Comparison of ENCODE assay signal across 23 cellular contexts in genomic region chr20:37317316-37317715, GRCh38. TPM values are rescaled to one million over a fixed set of nuclear protein-coding genes. Genes with fewer than 3 reads are reported as not detected.
DNase-seq lines count a peak whose midpoint lies in the region; ATAC-seq, FAIRE-seq and TF ChIP-seq lines count a peak whose summit lies in the region.
"Had no signal": no experiment of that assay in that cellular context is flagged by ENCODE, and none has a peak within 500 bp of the region (broad histone marks: within the 10 kb centered on the region; RNA-seq: fewer than 3 reads in every experiment).

No MANE protein-coding gene starts in this region.

- H2AFZ ChIP-seq in GM12878 (ENCODE audit: control insufficient read depth, low read depth, low read length), result no peak overlapping the region
- H2AFZ ChIP-seq in neural progenitor cell (replicated peaks), result no peak overlapping the region
- no peak overlapping the region for H2AFZ ChIP-seq in HepG2 (ENCODE audit: low read length)
- H2AFZ ChIP-seq: PC-9 had no signal

- peaks cover 17% of the 10 kb centered on the region for H3K36me3 Mint-ChIP-seq in CD4-positive, CD25-positive, alpha-beta regulatory T cell
- H3K36me3 Mint-ChIP-seq in neural progenitor cell, result peaks cover 17% of the 10 kb centered on the region

- H3K9ac ChIP-seq in HUES6 (ENCODE audit: low read length), result peak overlapping the region; percentile 81
- no peak overlapping the region for H3K9ac ChIP-seq in GM12878 (ENCODE audit: control insufficient read depth, insufficient read depth, low read length)
- H3K9ac ChIP-seq in neural progenitor cell, result no peak overlapping the region
- no peak overlapping the region for H3K9ac ChIP-seq in HepG2 (ENCODE audit: insufficient read depth, low read depth, low read length)

- H3K27me3 ChIP-seq in CD4-positive, CD25-positive, alpha-beta regulatory T cell (ENCODE audit: control insufficient read depth, insufficient read depth, low read length), result no peaks in the 10 kb centered on the region
- no peaks in the 10 kb centered on the region for H3K27me3 ChIP-seq in HUES6 (ENCODE audit: control insufficient read depth, insufficient read depth, low read length)
- no peaks in the 10 kb centered on the region for H3K27me3 ChIP-seq in GM12878 (replicated peaks in 1 of 2; ENCODE audit: control insufficient read depth in 2 of 2, insufficient read depth in 2 of 2, low read length in 1 of 2)
- H3K27me3 ChIP-seq in neural progenitor cell, result no peaks in the 10 kb centered on the region
- H3K27me3 ChIP-seq in HepG2 (ENCODE audit: control insufficient read depth in 1 of 2, insufficient read depth in 2 of 2, low read length in 2 of 2), result no peaks in the 10 kb centered on the region
- H3K27me3 ChIP-seq: brain microvascular endothelial cell, right lobe of liver, suprapubic skin had no signal

- peaks cover 0 to 1% (median 0%) of the 10 kb centered on the region in 7 donors for H3K9me3 Mint-ChIP-seq in CD4-positive, CD25-positive, alpha-beta regulatory T cell
- H3K9me3 Mint-ChIP-seq in neural progenitor cell, result peaks cover 3% of the 10 kb centered on the region

- ATAC-seq in CD4-positive, CD25-positive, alpha-beta regulatory T cell (ENCODE audit: low read depth in 2 of 2), result no peak
- ATAC-seq in GM12878 (no peak), HG03097 (IDR thresholded peaks at IDR 0.05; ENCODE audit: low FRiP score, unreplicated experiment) (no peak), HepG2 (no peak)
- ATAC-seq: SK-N-SH treated with all-trans-retinoic acid at 6 μM for 48 hours had no signal

- in situ Hi-C loops in GM12878 (cut with MboI), result no loop called here
- in situ Hi-C loops in HepG2 (cut with HindIII; ENCODE audit: extremely low pct_ligation_motif_present, low pct_unique_long_range_greater_than_20kb), result no loop called here

- RAD21 ChIA-PET in GM12878 (lab: Charles Lee; ENCODE audit: unreplicated experiment), result interaction anchor here (1.9 kb wide), 1 partner anchor 20 kb away, joined by 7 read pairs; no protein-coding TSS in a partner anchor

- TF ChIP-seq EP300 in GM12878 (IDR thresholded peaks at IDR 0.05; ENCODE audit: borderline replicate concordance in 1 of 2, control insufficient read depth in 1 of 2, low read depth in 2 of 2, low read length in 2 of 2) (no peak), HepG2 (IDR thresholded peaks at IDR 0.05; ENCODE audit: low read depth in 2 of 2, low read length in 2 of 2) (no peak), HepG2 (CRISPR knock-in tag; IDR thresholded peaks at IDR 0.05; ENCODE audit: borderline replicate concordance) (no peak)

- intact Hi-C loops in GM12878 (cut with micrococcal nuclease; ENCODE audit: unreplicated experiment) (no loop called here), HepG2 (cut with micrococcal nuclease; ENCODE audit: unreplicated experiment) (no loop called here)

- H3K36me3 ChIP-seq in CD4-positive, CD25-positive, alpha-beta regulatory T cell (ENCODE audit: control insufficient read depth, insufficient read depth, low read length), result peaks cover 22% of the 10 kb centered on the region
- H3K36me3 ChIP-seq in HUES6 (ENCODE audit: control insufficient read depth, insufficient read depth, low read length), result peaks cover 13% of the 10 kb centered on the region; the same call in 1 of the 2 replicates
- H3K36me3 ChIP-seq in GM12878 (ENCODE audit: control insufficient read depth in 2 of 2, insufficient read depth in 2 of 2, low read length in 1 of 2), result peaks cover 16 to 20% of the 10 kb centered on the region in 2 experiments; a peak in 3 of 4 replicates
- H3K36me3 ChIP-seq in neural progenitor cell, result no peaks in the 10 kb centered on the region
- H3K36me3 ChIP-seq in HepG2 (replicated peaks in 1 of 2; ENCODE audit: control insufficient read depth in 1 of 2, insufficient read depth in 2 of 2, low read length in 2 of 2), result peaks cover 18 to 34% of the 10 kb centered on the region in 2 experiments
- H3K36me3 ChIP-seq: right lobe of liver had no signal

- H3K27ac Mint-ChIP-seq in CD4-positive, CD25-positive, alpha-beta regulatory T cell, result peak overlapping the region in 2 of 3 donors; percentile 83 to 87
- H3K27ac Mint-ChIP-seq in neural progenitor cell, result peak overlapping the region; percentile 60

- POLR2A ChIA-PET in GM12878 (lab: Charles Lee), result interaction anchor here (0.9 to 1.6 kb wide), 4 partner anchors 13 to 40 kb away, joined by 4 to 9 read pairs (median 4); no protein-coding TSS in a partner anchor
- POLR2A ChIA-PET in HepG2 (lab: Yijun Ruan, JAX), result interaction anchor here (1.1 to 2.3 kb wide), 2 partner anchors 15 to 28 kb away, joined by 4 to 7 read pairs; partner anchors contain the start of gene MANBAL

- no peak overlapping the region for H3K4me3 ChIP-seq in CD4-positive, CD25-positive, alpha-beta regulatory T cell (ENCODE audit: low read depth, low read length)
- H3K4me3 ChIP-seq in HUES6 (ENCODE audit: low read depth, low read length) (no peak overlapping the region), GM12878 (no peak overlapping the region), neural progenitor cell (no peak overlapping the region), HepG2 (replicated peaks in 1 of 3; ENCODE audit: insufficient read depth in 1 of 3, low read depth in 2 of 3, low read length in 3 of 3) (no peak overlapping the region)
- H3K4me3 ChIP-seq: PC-9, right lobe of liver, suprapubic skin had no signal

- peaks cover 15% of the 10 kb centered on the region for H3K79me2 ChIP-seq in GM12878 (ENCODE audit: control insufficient read depth, insufficient read depth, low read length)
- H3K79me2 ChIP-seq in neural progenitor cell (ENCODE audit: low read depth), result peaks cover 13% of the 10 kb centered on the region
- H3K79me2 ChIP-seq in HepG2 (ENCODE audit: insufficient read depth, low read length), result no peaks in the 10 kb centered on the region

- no peak overlapping the region for H3K4me3 Mint-ChIP-seq in CD4-positive, CD25-positive, alpha-beta regulatory T cell
- H3K4me3 Mint-ChIP-seq in neural progenitor cell, result no peak overlapping the region

- no peak for FAIRE-seq in GM12878 (lab: Jason Lieb, UNC)
- FAIRE-seq in HepG2 (lab: Jason Lieb, UNC), result no peak

- H3K27me3 Mint-ChIP-seq in CD4-positive, CD25-positive, alpha-beta regulatory T cell, result no peaks in the 10 kb centered on the region
- H3K27me3 Mint-ChIP-seq in neural progenitor cell (ENCODE audit: insufficient read depth, low read depth), result peaks cover 12% of the 10 kb centered on the region

- BruUV-seq in GM12878 (replicated peaks; lab: Mats Ljungman, UMichigan) (no TSS peak), HepG2 (replicated peaks; lab: Mats Ljungman, UMichigan) (no TSS peak)

- SMC1A ChIA-PET in GM12878 (lab: Charles Lee; ENCODE audit: uncharacterized antibody, unreplicated experiment), result interaction anchor here (0.7 to 1.3 kb wide), 2 partner anchors 14 to 40 kb away, joined by 3 to 4 read pairs; no protein-coding TSS in a partner anchor

- no peak overlapping the region for H3K4me2 ChIP-seq in GM12878 (ENCODE audit: control insufficient read depth, insufficient read depth)
- no peak overlapping the region for H3K4me2 ChIP-seq in neural progenitor cell
- H3K4me2 ChIP-seq in HepG2 (ENCODE audit: low read depth, low read length), result no peak overlapping the region
- H3K4me2 ChIP-seq: PC-9 had no signal

- H3K4me1 Mint-ChIP-seq in CD4-positive, CD25-positive, alpha-beta regulatory T cell, result peaks cover 0 to 29% (median 13%) of the 10 kb centered on the region in 4 donors
- H3K4me1 Mint-ChIP-seq in neural progenitor cell, result peaks cover 42% of the 10 kb centered on the region

- CTCF ChIA-PET in GM12878 (lab: Yijun Ruan, JAX), result interaction anchor here (1.5 kb wide), 1 partner anchor 48 kb away, joined by 4 read pairs; no protein-coding TSS in a partner anchor
- CTCF ChIA-PET in HepG2 (lab: Yijun Ruan, JAX; ENCODE audit: low intra/inter-chr PET ratio, low total read pairs), result no interaction called here

- no peaks in the 10 kb centered on the region for H3K4me1 ChIP-seq in CD4-positive, CD25-positive, alpha-beta regulatory T cell (ENCODE audit: control insufficient read depth, insufficient read depth, low read length, poor library complexity, severe bottlenecking)
- H3K4me1 ChIP-seq in HUES6 (ENCODE audit: control insufficient read depth, insufficient read depth, low read length), result peaks cover 66% of the 10 kb centered on the region
- peaks cover 33% of the 10 kb centered on the region for H3K4me1 ChIP-seq in GM12878 (ENCODE audit: control insufficient read depth, insufficient read depth, low read length)
- H3K4me1 ChIP-seq in neural progenitor cell, result peaks cover 43% of the 10 kb centered on the region
- H3K4me1 ChIP-seq in HepG2 (ENCODE audit: insufficient read depth, low read length), result no peaks in the 10 kb centered on the region
- H3K4me1 ChIP-seq: right lobe of liver had no signal

- TF ChIP-seq POLR2A in GM12878 (IDR thresholded peaks at IDR 0.05; ENCODE audit: low read depth, low read length), result no peak
- no peak for TF ChIP-seq POLR2A in HepG2 (IDR thresholded peaks at IDR 0.05; ENCODE audit: insufficient read depth in 1 of 2, low read depth in 2 of 2, low read length in 2 of 2)

- DNase-seq in CD4-positive, CD25-positive, alpha-beta regulatory T cell, result no peak
- DNase-seq in GM12878 (ENCODE audit: low read depth, low spot score) (no peak), neural progenitor cell (ENCODE audit: low spot score) (no peak), NCI-H226 (no peak), HepG2 (ENCODE audit: low spot score) (no peak)
- no peak for DNase-seq in central memory CD4-positive, alpha-beta T cell
- DNase-seq: activated naive CD4-positive, alpha-beta T cell treated with Interleukin-2 at 50 U/mL for 16 hours; AML-193; brain microvascular endothelial cell; effector memory CD4-positive, alpha-beta T cell; hippocampal formation; IMR-90; midbrain; NCI-H526 treated with DMSO at 0.1 percent for 48 hours; PC-9; right lobe of liver; stimulated activated CD4-positive, alpha-beta T cell treated with anti-CD3 and anti-CD28 coated beads, Interleukin-2, amount 100 ng/mL, for 24 hours had no signal

- H3K27ac ChIP-seq in CD4-positive, CD25-positive, alpha-beta regulatory T cell (ENCODE audit: insufficient read depth, low read length, poor library complexity, severe bottlenecking), result no peak overlapping the region
- H3K27ac ChIP-seq in HUES6 (ENCODE audit: low read depth, low read length), result no peak overlapping the region; the same call in 1 of the 2 replicates
- H3K27ac ChIP-seq in GM12878 (ENCODE audit: control insufficient read depth, insufficient read depth), result peak overlapping the region; percentile 93
- H3K27ac ChIP-seq in neural progenitor cell, result peak overlapping the region; percentile 84
- H3K27ac ChIP-seq in HepG2 (ENCODE audit: extremely low read length, insufficient read depth, low read length), result no peak overlapping the region
- H3K27ac ChIP-seq: brain microvascular endothelial cell, PC-9, right lobe of liver, suprapubic skin had no signal

- H3F3A ChIP-seq in neural progenitor cell (ENCODE audit: low read depth), result peaks cover 24% of the 10 kb centered on the region

- H3K9me3 ChIP-seq in CD4-positive, CD25-positive, alpha-beta regulatory T cell (ENCODE audit: control insufficient read depth in 2 of 2, low read length in 2 of 2), result no peaks in the 10 kb centered on the region
- peaks cover 3% of the 10 kb centered on the region; the same call in 1 of the 2 replicates for H3K9me3 ChIP-seq in HUES6 (ENCODE audit: control insufficient read depth, insufficient read depth, low read depth, low read length)
- H3K9me3 ChIP-seq in GM12878 (replicated peaks; ENCODE audit: control insufficient read depth, insufficient read depth, low read length), result no peaks in the 10 kb centered on the region; the same call in 2 of the 3 replicates
- H3K9me3 ChIP-seq in neural progenitor cell (ENCODE audit: low read depth), result no peaks in the 10 kb centered on the region
- no peaks in the 10 kb centered on the region for H3K9me3 ChIP-seq in HepG2 (ENCODE audit: low read length)
- H3K9me3 ChIP-seq: right lobe of liver, suprapubic skin had no signal

- H4K20me1 ChIP-seq in GM12878 (ENCODE audit: control insufficient read depth, insufficient read depth), result no peaks in the 10 kb centered on the region
- no peaks in the 10 kb centered on the region for H4K20me1 ChIP-seq in neural progenitor cell (ENCODE audit: low read depth)
- no peaks in the 10 kb centered on the region; the same call in 1 of the 2 replicates for H4K20me1 ChIP-seq in HepG2 (ENCODE audit: insufficient read depth, low read length)

- no peak for TF ChIP-seq RAD21 in GM12878 (IDR thresholded peaks at IDR 0.05; ENCODE audit: insufficient read depth, low read depth, low read length)
- TF ChIP-seq RAD21 in HepG2 (CRISPR knock-in tag; IDR thresholded peaks at IDR 0.05), result no peak

- TF ChIP-seq CTCF in GM12878 (IDR thresholded peaks at IDR 0.05 in 2 of 3, conservative IDR thresholded peaks at IDR 0.05 in 1 of 3; ENCODE audit: control insufficient read depth in 2 of 3, extremely low read depth in 1 of 3, insufficient read depth in 1 of 3, low read depth in 3 of 3, low read length in 3 of 3), result no peak
- no peak for TF ChIP-seq CTCF in neural progenitor cell (IDR thresholded peaks at IDR 0.05)
- TF ChIP-seq CTCF in HepG2 (CRISPR knock-in tag; IDR thresholded peaks at IDR 0.05), result no peak

- WGBS in GM12878 (ENCODE audit: insufficient coverage, insufficient replicate concordance, low lambda C conversion rate, missing lambda C conversion rate), result 86% methylated on average over 6 of the region's 6 CpGs
- 96% methylated on average over 6 of the region's 6 CpGs for WGBS in HepG2 (ENCODE audit: low lambda C conversion rate)

RNA-seq across cellular contexts. Expression of gene MANBAL, which starts 27.9 kb away (rescaled TPM):
- 6.1 TPM for total RNA-seq in CD4-positive, CD25-positive, alpha-beta regulatory T cell
- 10 to 100 TPM; 20.0 to 32.4 (median 28.2) TPM for polyA plus RNA-seq in CD4-positive, CD25-positive, alpha-beta regulatory T cell
- total RNA-seq in GM12878 (2013; cell fraction: nucleolus; rRNA removed), result 16.3 and 20.6 TPM in 2 replicates
- 8.6 and 12.2 TPM in 2 replicates for total RNA-seq in GM12878 (2014; rRNA removed)
- total RNA-seq in GM12878 (2014; rRNA removed; fragmentation: Illumina TruSeq; extraction: Trizol), result 15.0 and 15.6 TPM in 2 replicates
- total RNA-seq in GM12878 (2021), result 18.9 TPM in 2 replicates
- polyA plus RNA-seq in GM12878 (2011; ENCODE audit: low read depth), result 22.4 TPM
- 25.1 and 39.0 TPM in 2 replicates for polyA plus RNA-seq in GM12878 (2011; rRNA removed)
- polyA plus RNA-seq in GM12878 (2011; cell fraction: cytosol; rRNA removed), result 52.9 and 61.1 TPM in 2 replicates
- 32.8 and 42.1 TPM in 2 replicates for polyA plus RNA-seq in GM12878 (2011; cell fraction: nucleus; rRNA removed)
- polyA plus RNA-seq in GM12878 (2012), result 23.7 and 25.2 TPM in 2 replicates
- 20.2 and 30.7 TPM in 2 replicates for polyA plus RNA-seq in GM12878 (2014; fragmentation: Illumina TruSeq; extraction: Trizol)
- 10 to 100 TPM; 13.7 to 15.6 TPM for polyA plus RNA-seq in GM12878 (2014; fragmentation: Nextera tagmentation; extraction: Ambion mirVana)
- 33.7 and 36.4 TPM in 2 replicates for polyA plus RNA-seq in GM12878 (2014; rRNA removed)
- 10 to 100 TPM; 40.8 to 45.6 TPM for polyA plus RNA-seq in GM12878 (2016; fragmentation: Nextera tagmentation; extraction: Ambion mirVana)
- polyA minus RNA-seq in GM12878 (2011; rRNA and poly(A)+ RNA removed), result 25.5 and 25.8 TPM in 2 replicates
- 7.5 and 9.5 TPM in 2 replicates for polyA minus RNA-seq in GM12878 (2011; cell fraction: cytosol; rRNA and poly(A)+ RNA removed)
- polyA minus RNA-seq in GM12878 (2011; cell fraction: nucleus; rRNA and poly(A)+ RNA removed), result 4.2 and 8.4 TPM in 2 replicates
- 32.7 and 44.8 TPM in 2 replicates for total RNA-seq in neural progenitor cell (ENCODE audit: low replicate concordance)
- total RNA-seq in HepG2 (2016; rRNA removed; fragmentation: Illumina TruSeq; extraction: Trizol), result 16.5 and 18.6 TPM in 2 replicates
- total RNA-seq in HepG2 (2016; cell fraction: cytosol; rRNA removed; fragmentation: Illumina TruSeq; extraction: Trizol; ENCODE audit: low read depth), result 10.8 and 15.2 TPM in 2 replicates
- total RNA-seq in HepG2 (2016; cell fraction: insoluble cytoplasmic fraction; rRNA removed; fragmentation: Illumina TruSeq; extraction: Trizol), result 15.1 and 16.2 TPM in 2 replicates
- 25.3 and 29.5 TPM in 2 replicates for total RNA-seq in HepG2 (2016; cell fraction: membrane; rRNA removed; fragmentation: Illumina TruSeq; extraction: Trizol)
- total RNA-seq in HepG2 (2016; cell fraction: nucleus; rRNA removed; fragmentation: Illumina TruSeq; extraction: Trizol), result 15.3 and 19.6 TPM in 2 replicates
- polyA plus RNA-seq in HepG2 (2011; rRNA removed), result 70.2 and 74.1 TPM in 2 replicates
- 93.3 and 98.4 TPM in 2 replicates for polyA plus RNA-seq in HepG2 (2011; cell fraction: cytosol; rRNA removed)
- polyA plus RNA-seq in HepG2 (2011; cell fraction: nucleus; rRNA removed), result 35.2 and 44.3 TPM in 2 replicates
- polyA plus RNA-seq in HepG2 (2012), result 45.7 and 46.8 TPM in 2 replicates
- polyA plus RNA-seq in HepG2 (2016; cell fraction: cytosol; fragmentation: Illumina TruSeq; extraction: Trizol; ENCODE audit: low read depth), result 48.1 and 71.4 TPM in 2 replicates
- 55.8 and 57.5 TPM in 2 replicates for polyA plus RNA-seq in HepG2 (2016; cell fraction: insoluble cytoplasmic fraction; fragmentation: Illumina TruSeq; extraction: Trizol; ENCODE audit: low read depth)
- polyA plus RNA-seq in HepG2 (2016; cell fraction: membrane; fragmentation: Illumina TruSeq; extraction: Trizol; ENCODE audit: low read depth), result 67.6 and 91.3 TPM in 2 replicates
- 68.3 and 69.5 TPM in 2 replicates for polyA plus RNA-seq in HepG2 (2016; cell fraction: nucleus; fragmentation: Illumina TruSeq; extraction: Trizol; ENCODE audit: insufficient read depth, low read depth)
- polyA minus RNA-seq in HepG2 (2011; rRNA and poly(A)+ RNA removed; ENCODE audit: low replicate concordance), result 47.1 and 62.0 TPM in 2 replicates
- polyA minus RNA-seq in HepG2 (2011; cell fraction: cytosol; rRNA and poly(A)+ RNA removed), result 11.5 and 14.7 TPM in 2 replicates
- 7.6 and 12.7 TPM in 2 replicates for polyA minus RNA-seq in HepG2 (2011; cell fraction: nucleus; rRNA and poly(A)+ RNA removed)

RNA-seq across cellular contexts. Expression of gene SRC, which starts 28.6 kb away (rescaled TPM):
- 5.5 TPM for total RNA-seq in CD4-positive, CD25-positive, alpha-beta regulatory T cell
- under 1 TPM in 3 of 4 donors, not detected in 1; 0.29 to 0.56 (median 0.55) TPM for polyA plus RNA-seq in CD4-positive, CD25-positive, alpha-beta regulatory T cell
- 118 and 148 TPM in 2 replicates for total RNA-seq in GM12878 (2013; cell fraction: nucleolus; rRNA removed)
- total RNA-seq in GM12878 (2014; rRNA removed) (22.1 and 27.4 TPM in 2 replicates), GM12878 (2014; rRNA removed; fragmentation: Illumina TruSeq; extraction: Trizol) (19.3 and 20.0 TPM in 2 replicates), GM12878 (2021) (63.5 and 71.3 TPM in 2 replicates), neural progenitor cell (ENCODE audit: low replicate concordance) (15.4 and 47.4 TPM in 2 replicates), HepG2 (2016; rRNA removed; fragmentation: Illumina TruSeq; extraction: Trizol) (54.7 and 59.7 TPM in 2 replicates)
- polyA plus RNA-seq in GM12878 (2011; ENCODE audit: low read depth), result 15.0 TPM
- polyA plus RNA-seq in GM12878 (2011; rRNA removed) (18.4 and 32.0 TPM in 2 replicates), GM12878 (2014; fragmentation: Illumina TruSeq; extraction: Trizol) (20.3 and 33.1 TPM in 2 replicates), GM12878 (2014; fragmentation: Nextera tagmentation; extraction: Ambion mirVana) (under 1 TPM; 0.60 to 0.85 TPM), GM12878 (2014; rRNA removed) (47.1 and 61.4 TPM in 2 replicates), GM12878 (2016; fragmentation: Nextera tagmentation; extraction: Ambion mirVana) (10 to 100 TPM; 26.9 TPM), HepG2 (2011; rRNA removed) (192 and 229 TPM in 2 replicates)
- polyA plus RNA-seq in GM12878 (2011; cell fraction: cytosol; rRNA removed), result 41.3 and 47.7 TPM in 2 replicates
- 185 and 196 TPM in 2 replicates for polyA plus RNA-seq in GM12878 (2011; cell fraction: nucleus; rRNA removed)
- 25.3 and 26.0 TPM in 2 replicates for polyA plus RNA-seq in GM12878 (2012)
- polyA minus RNA-seq in GM12878 (2011; rRNA and poly(A)+ RNA removed), result 41.8 and 64.6 TPM in 2 replicates
- polyA minus RNA-seq in GM12878 (2011; cell fraction: cytosol; rRNA and poly(A)+ RNA removed), result 22.9 and 30.8 TPM in 2 replicates
- 42.9 and 73.0 TPM in 2 replicates for polyA minus RNA-seq in GM12878 (2011; cell fraction: nucleus; rRNA and poly(A)+ RNA removed)
- 18.4 and 21.0 TPM in 2 replicates for total RNA-seq in HepG2 (2016; cell fraction: cytosol; rRNA removed; fragmentation: Illumina TruSeq; extraction: Trizol; ENCODE audit: low read depth)
- total RNA-seq in HepG2 (2016; cell fraction: insoluble cytoplasmic fraction; rRNA removed; fragmentation: Illumina TruSeq; extraction: Trizol), result 48.2 and 56.8 TPM in 2 replicates
- 25.3 and 30.3 TPM in 2 replicates for total RNA-seq in HepG2 (2016; cell fraction: membrane; rRNA removed; fragmentation: Illumina TruSeq; extraction: Trizol)
- 60.1 and 65.6 TPM in 2 replicates for total RNA-seq in HepG2 (2016; cell fraction: nucleus; rRNA removed; fragmentation: Illumina TruSeq; extraction: Trizol)
- polyA plus RNA-seq in HepG2 (2011; cell fraction: cytosol; rRNA removed), result 97.4 and 112 TPM in 2 replicates
- 448 and 459 TPM in 2 replicates for polyA plus RNA-seq in HepG2 (2011; cell fraction: nucleus; rRNA removed)
- polyA plus RNA-seq in HepG2 (2012), result 148 and 158 TPM in 2 replicates
- polyA plus RNA-seq in HepG2 (2016; cell fraction: cytosol; fragmentation: Illumina TruSeq; extraction: Trizol; ENCODE audit: low read depth), result 3.4 and 4.0 TPM in 2 replicates
- 43.5 and 52.9 TPM in 2 replicates for polyA plus RNA-seq in HepG2 (2016; cell fraction: insoluble cytoplasmic fraction; fragmentation: Illumina TruSeq; extraction: Trizol; ENCODE audit: low read depth)
- 13.5 and 16.0 TPM in 2 replicates for polyA plus RNA-seq in HepG2 (2016; cell fraction: membrane; fragmentation: Illumina TruSeq; extraction: Trizol; ENCODE audit: low read depth)
- polyA plus RNA-seq in HepG2 (2016; cell fraction: nucleus; fragmentation: Illumina TruSeq; extraction: Trizol; ENCODE audit: insufficient read depth, low read depth), result 92.1 and 101 TPM in 2 replicates
- polyA minus RNA-seq in HepG2 (2011; rRNA and poly(A)+ RNA removed; ENCODE audit: low replicate concordance), result 0.87 and 280 TPM in 2 replicates
- polyA minus RNA-seq in HepG2 (2011; cell fraction: cytosol; rRNA and poly(A)+ RNA removed), result 92.5 and 127 TPM in 2 replicates
- 209 and 267 TPM in 2 replicates for polyA minus RNA-seq in HepG2 (2011; cell fraction: nucleus; rRNA and poly(A)+ RNA removed)

RNA-seq across cellular contexts. Expression of gene GHRH, which starts 55.7 kb away (rescaled TPM):
- total RNA-seq in CD4-positive, CD25-positive, alpha-beta regulatory T cell, result not detected
- polyA plus RNA-seq in CD4-positive, CD25-positive, alpha-beta regulatory T cell, result not detected
- not detected in 2 replicates for total RNA-seq in GM12878 (2013; cell fraction: nucleolus; rRNA removed)
- not detected in 2 replicates for total RNA-seq in GM12878 (2014; rRNA removed)
- total RNA-seq in GM12878 (2014; rRNA removed; fragmentation: Illumina TruSeq; extraction: Trizol), result not detected in 2 replicates
- total RNA-seq in GM12878 (2021), result not detected in 2 replicates
- polyA plus RNA-seq in GM12878 (2011; ENCODE audit: low read depth), result not detected
- polyA plus RNA-seq in GM12878 (2011; rRNA removed), result not detected in 2 replicates
- not detected in 2 replicates for polyA plus RNA-seq in GM12878 (2011; cell fraction: cytosol; rRNA removed)
- not detected in 2 replicates for polyA plus RNA-seq in GM12878 (2011; cell fraction: nucleus; rRNA removed)
- polyA plus RNA-seq in GM12878 (2012), result not detected in 2 replicates
- polyA plus RNA-seq in GM12878 (2014; fragmentation: Illumina TruSeq; extraction: Trizol), result not detected in 2 replicates
- not detected for polyA plus RNA-seq in GM12878 (2014; fragmentation: Nextera tagmentation; extraction: Ambion mirVana)
- polyA plus RNA-seq in GM12878 (2014; rRNA removed), result not detected in 2 replicates
- polyA plus RNA-seq in GM12878 (2016; fragmentation: Nextera tagmentation; extraction: Ambion mirVana), result not detected
- polyA minus RNA-seq in GM12878 (2011; rRNA and poly(A)+ RNA removed), result not detected in 2 replicates
- polyA minus RNA-seq in GM12878 (2011; cell fraction: cytosol; rRNA and poly(A)+ RNA removed), result not detected in 2 replicates
- not detected in 2 replicates for polyA minus RNA-seq in GM12878 (2011; cell fraction: nucleus; rRNA and poly(A)+ RNA removed)
- total RNA-seq in neural progenitor cell (ENCODE audit: low replicate concordance), result 3.2 TPM in 1 of 2 replicates, not detected in the other
- not detected in 2 replicates for total RNA-seq in HepG2 (2016; rRNA removed; fragmentation: Illumina TruSeq; extraction: Trizol)
- total RNA-seq in HepG2 (2016; cell fraction: cytosol; rRNA removed; fragmentation: Illumina TruSeq; extraction: Trizol; ENCODE audit: low read depth), result not detected in 2 replicates
- total RNA-seq in HepG2 (2016; cell fraction: insoluble cytoplasmic fraction; rRNA removed; fragmentation: Illumina TruSeq; extraction: Trizol), result not detected in 2 replicates
- total RNA-seq in HepG2 (2016; cell fraction: membrane; rRNA removed; fragmentation: Illumina TruSeq; extraction: Trizol), result not detected in 2 replicates
- not detected in 2 replicates for total RNA-seq in HepG2 (2016; cell fraction: nucleus; rRNA removed; fragmentation: Illumina TruSeq; extraction: Trizol)
- polyA plus RNA-seq in HepG2 (2011; rRNA removed), result not detected in 2 replicates
- not detected in 2 replicates for polyA plus RNA-seq in HepG2 (2011; cell fraction: cytosol; rRNA removed)
- not detected in 2 replicates for polyA plus RNA-seq in HepG2 (2011; cell fraction: nucleus; rRNA removed)
- polyA plus RNA-seq in HepG2 (2012), result not detected in 2 replicates
- polyA plus RNA-seq in HepG2 (2016; cell fraction: cytosol; fragmentation: Illumina TruSeq; extraction: Trizol; ENCODE audit: low read depth), result not detected in 2 replicates
- polyA plus RNA-seq in HepG2 (2016; cell fraction: insoluble cytoplasmic fraction; fragmentation: Illumina TruSeq; extraction: Trizol; ENCODE audit: low read depth), result not detected in 2 replicates
- polyA plus RNA-seq in HepG2 (2016; cell fraction: membrane; fragmentation: Illumina TruSeq; extraction: Trizol; ENCODE audit: low read depth), result not detected in 2 replicates
- polyA plus RNA-seq in HepG2 (2016; cell fraction: nucleus; fragmentation: Illumina TruSeq; extraction: Trizol; ENCODE audit: insufficient read depth, low read depth), result not detected in 2 replicates
- not detected in 2 replicates for polyA minus RNA-seq in HepG2 (2011; rRNA and poly(A)+ RNA removed; ENCODE audit: low replicate concordance)
- polyA minus RNA-seq in HepG2 (2011; cell fraction: cytosol; rRNA and poly(A)+ RNA removed), result not detected in 2 replicates
- polyA minus RNA-seq in HepG2 (2011; cell fraction: nucleus; rRNA and poly(A)+ RNA removed), result not detected in 2 replicates
- total RNA-seq: IMR-90, kidney epithelial cell, omental fat pad, PC-9, right lobe of liver, suprapubic skin had no signal
- polyA plus RNA-seq: IMR-90 had no signal

Comparison
In these comparisons a context has a peak if more than half of its experiments do, and no peak if none do; other contexts are left out.
1. H3K27ac ChIP-seq: peak in GM12878 (single experiment) and neural progenitor cell (single experiment); none in CD4-positive, CD25-positive, alpha-beta regulatory T cell (single experiment), HUES6 (single experiment) and HepG2 (single experiment).